14 cellular contexts compared by ENCODE assay signal in the genomic region with DNA sequence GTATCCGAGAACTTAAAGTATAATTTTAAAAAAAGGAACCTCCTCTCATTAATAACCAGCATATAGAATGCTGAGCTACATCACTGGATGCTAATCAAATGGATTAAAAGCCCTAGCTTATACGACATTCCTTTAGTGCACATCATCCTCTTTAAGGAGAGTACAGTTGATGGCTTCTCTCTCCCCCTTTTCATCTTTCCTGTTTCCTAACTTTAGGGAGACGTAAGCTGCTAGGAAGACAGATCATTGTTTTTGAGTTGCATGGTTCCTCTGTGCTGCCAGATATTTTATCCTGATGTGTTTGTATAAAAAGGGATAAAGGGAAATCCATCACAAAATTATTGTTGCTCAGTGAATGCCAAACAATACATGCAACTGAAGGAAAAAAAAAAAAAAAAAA.
DNase-seq lines count a peak whose midpoint lies in the region; ATAC-seq and TF ChIP-seq lines count a peak whose summit lies in the region.
"Had no signal": no experiment of that assay in that cellular context is flagged by ENCODE, and none has a peak within 500 bp of the region (broad histone marks: within the 10 kb centered on the region; RNA-seq: fewer than 3 reads in every experiment).

No MANE protein-coding gene starts in this region.

- H3K9me3 Mint-ChIP-seq in HFFc6 = no peaks in the 10 kb centered on the region
- H3K9me3 Mint-ChIP-seq in stimulated activated memory B cell treated with anti-CD40 and anti-IgM and Interleukin-4, amounts not matched to agents 10 μg/mL and 1 μg/mL and 100 μg/mL, for 72 hours = no peaks in the 10 kb centered on the region
- H3K9me3 Mint-ChIP-seq: CD4-positive, CD25-positive, alpha-beta regulatory T cell; GM23338 had no signal

- H3K4me3 ChIP-seq in fibroblast of mammary gland (ENCODE audit: control insufficient read depth, low read depth, low read length) = no peak overlapping the region
- H3K4me3 ChIP-seq: BLaER1 treated with 17β-estradiol and CSF1 and Interleukin-3, amounts not matched to agents 10 nM and 100 nM; GM12878; GM23338; K562 had no signal

- H3K27ac Mint-ChIP-seq in HFFc6 = peak overlapping the region; percentile 45
- no peak overlapping the region for H3K27ac Mint-ChIP-seq in stimulated activated memory B cell treated with anti-CD40 and anti-IgM and Interleukin-4, amounts not matched to agents 10 μg/mL and 1 μg/mL and 100 μg/mL, for 72 hours
- H3K27ac Mint-ChIP-seq: CD4-positive, CD25-positive, alpha-beta regulatory T cell; GM23338 had no signal

- no peak for ATAC-seq in stimulated activated memory B cell treated with anti-CD40 and anti-IgM and Interleukin-4, amounts not matched to agents 10 μg/mL and 1 μg/mL and 100 μg/mL, for 72 hours
- no peak for ATAC-seq in HG03571 (IDR thresholded peaks at IDR 0.05; ENCODE audit: unreplicated experiment)
- ATAC-seq: GM12878, GM23338, K562 had no signal

- TF ChIP-seq CTCF in HFFc6 (IDR thresholded peaks at IDR 0.05) (no peak), fibroblast of mammary gland (conservative IDR thresholded peaks at IDR 0.05; ENCODE audit: control insufficient read depth, insufficient read depth, low read depth, low read length) (no peak)

- H3K4me3 Mint-ChIP-seq in HFFc6 = peak overlapping the region; percentile 10
- H3K4me3 Mint-ChIP-seq in stimulated activated memory B cell treated with anti-CD40 and anti-IgM and Interleukin-4, amounts not matched to agents 10 μg/mL and 1 μg/mL and 100 μg/mL, for 72 hours = no peak overlapping the region
- H3K4me3 Mint-ChIP-seq: CD4-positive, CD25-positive, alpha-beta regulatory T cell; GM23338 had no signal

- DNase-seq in NCI-H82 (lab: John Stamatoyannopoulos, UW) = peak; percentile 47
- DNase-seq in NCI-H82 treated with DMSO at 0.1 percent for 48 hours (lab: John Stamatoyannopoulos, UW; ENCODE audit: unreplicated experiment) = no peak
- peak; percentile 22 for DNase-seq in HFFc6
- peak; percentile 40 for DNase-seq in fibroblast of mammary gland (ENCODE audit: low read depth)
- DNase-seq in activated gamma-delta T cell (lab: John Stamatoyannopoulos, UW) = no peak
- DNase-seq: CD4-positive, CD25-positive, alpha-beta regulatory T cell; DMS53; H7 had no signal

- peaks cover 95% of the 10 kb centered on the region for H3K4me1 Mint-ChIP-seq in HFFc6 (ENCODE audit: low read depth)
- H3K4me1 Mint-ChIP-seq in stimulated activated memory B cell treated with anti-CD40 and anti-IgM and Interleukin-4, amounts not matched to agents 10 μg/mL and 1 μg/mL and 100 μg/mL, for 72 hours = no peaks in the 10 kb centered on the region
- H3K4me1 Mint-ChIP-seq: CD4-positive, CD25-positive, alpha-beta regulatory T cell had no signal

- peaks cover 14% of the 10 kb centered on the region for H3K36me3 Mint-ChIP-seq in HFFc6 (ENCODE audit: low read depth)
- H3K36me3 Mint-ChIP-seq in stimulated activated memory B cell treated with anti-CD40 and anti-IgM and Interleukin-4, amounts not matched to agents 10 μg/mL and 1 μg/mL and 100 μg/mL, for 72 hours = no peaks in the 10 kb centered on the region
- H3K36me3 Mint-ChIP-seq: CD4-positive, CD25-positive, alpha-beta regulatory T cell had no signal

- no peaks in the 10 kb centered on the region; the same call in 1 of the 2 replicates for H3K27me3 Mint-ChIP-seq in HFFc6 (ENCODE audit: insufficient read depth)
- no peaks in the 10 kb centered on the region for H3K27me3 Mint-ChIP-seq in stimulated activated memory B cell treated with anti-CD40 and anti-IgM and Interleukin-4, amounts not matched to agents 10 μg/mL and 1 μg/mL and 100 μg/mL, for 72 hours
- H3K27me3 Mint-ChIP-seq: CD4-positive, CD25-positive, alpha-beta regulatory T cell had no signal

Comparison
In these comparisons a context has a peak if more than half of its experiments do, and no peak if none do; other contexts are left out.
1. DNase-seq: peak in NCI-H82 (single experiment), HFFc6 (single experiment) and fibroblast of mammary gland (single experiment); none in NCI-H82 treated with DMSO at 0.1 percent for 48 hours (single experiment) and activated gamma-delta T cell (single experiment).